ENCODE assay signal across 18 cellular contexts in the genomic region with DNA sequence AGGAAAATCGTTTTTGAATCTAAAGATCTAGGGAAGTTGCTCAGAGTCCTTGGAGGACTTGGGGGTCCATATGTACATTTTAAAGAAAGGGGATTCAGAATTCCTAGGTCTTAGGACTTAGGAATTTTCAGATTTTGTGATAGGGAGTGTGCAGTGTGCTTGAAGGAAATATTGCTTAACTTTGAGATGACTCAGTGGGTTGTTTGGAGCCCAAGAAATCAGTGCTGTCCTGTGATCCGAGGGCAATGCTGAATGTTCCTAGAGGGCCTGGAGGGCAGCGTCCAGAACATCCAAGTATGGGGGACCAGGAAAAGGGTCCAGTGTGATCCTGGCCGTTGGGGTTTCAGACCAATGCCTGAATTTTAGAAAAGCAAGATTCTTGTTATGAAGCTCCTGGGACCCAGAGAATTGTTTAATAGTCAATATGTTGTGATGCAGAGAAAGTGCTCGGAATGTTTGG. TPM values are rescaled to one million over a fixed set of nuclear protein-coding genes. Genes with fewer than 3 reads are reported as not detected.
DNase-seq lines count a peak whose midpoint lies in the region; ATAC-seq and TF ChIP-seq lines count a peak whose summit lies in the region.
"Had no signal": no experiment of that assay in that cellular context is flagged by ENCODE, and none has a peak within 500 bp of the region (broad histone marks: within the 10 kb centered on the region; RNA-seq: fewer than 3 reads in every experiment).

No MANE protein-coding gene starts in this region.

- H3K27me3 Mint-ChIP-seq in activated T-cell treated with anti-CD3 and anti-CD28 coated beads, Interleukin-2, amount 50 U/mL, for 4 hours (ENCODE audit: low read depth) = peaks cover 62% of the 10 kb centered on the region
- peaks cover 59% of the 10 kb centered on the region for H3K27me3 Mint-ChIP-seq in progenitor cell of endocrine pancreas

- peak overlapping the region; percentile 60 for H3K4me3 Mint-ChIP-seq in activated T-cell treated with anti-CD3 and anti-CD28 coated beads, Interleukin-2, amount 50 U/mL, for 4 hours
- H3K4me3 Mint-ChIP-seq in progenitor cell of endocrine pancreas (ENCODE audit: low read depth) = peak overlapping the region; percentile 91
- H3K4me3 Mint-ChIP-seq: neural progenitor cell had no signal

- H3K4me3 ChIP-seq in epithelial cell of proximal tubule (ENCODE audit: low read depth, low read length) = no peak overlapping the region
- H3K4me3 ChIP-seq: left ventricle myocardium inferior, neural progenitor cell, sigmoid colon, vagina had no signal

- H3K27ac Mint-ChIP-seq in progenitor cell of endocrine pancreas = peak overlapping the region; percentile 87
- H3K27ac Mint-ChIP-seq: neural progenitor cell, WTC11 had no signal

- H3K4me1 Mint-ChIP-seq in activated T-cell treated with anti-CD3 and anti-CD28 coated beads, Interleukin-2, amount 50 U/mL, for 4 hours (ENCODE audit: low read depth) = peaks cover 38% of the 10 kb centered on the region
- H3K4me1 Mint-ChIP-seq in progenitor cell of endocrine pancreas (ENCODE audit: low read depth) = peaks cover 10% of the 10 kb centered on the region

- H3K36me3 Mint-ChIP-seq in activated T-cell treated with anti-CD3 and anti-CD28 coated beads, Interleukin-2, amount 50 U/mL, for 4 hours (ENCODE audit: insufficient read depth) = no peaks in the 10 kb centered on the region
- H3K36me3 Mint-ChIP-seq in progenitor cell of endocrine pancreas (ENCODE audit: insufficient read depth) = peaks cover 3% of the 10 kb centered on the region
- H3K36me3 Mint-ChIP-seq: neural progenitor cell had no signal

- TF ChIP-seq CTCF in epithelial cell of proximal tubule (conservative IDR thresholded peaks at IDR 0.05; ENCODE audit: low read depth, low read length) (no peak), progenitor cell of endocrine pancreas (IDR thresholded peaks at IDR 0.05; ENCODE audit: unreplicated experiment) (no peak)

- no peak for DNase-seq in activated T-cell treated with anti-CD3 and anti-CD28 coated beads, Interleukin-2, amount 50 U/mL, for 4 hours
- DNase-seq in activated T-cell treated with anti-CD3 and anti-CD28 coated beads for 4 hours (no peak), NCI-H226 (peak; percentile 42), epithelial cell of proximal tubule (ENCODE audit: low read depth) (peak; percentile 13), progenitor cell of endocrine pancreas (ENCODE audit: low spot score, unreplicated experiment) (no peak), NCI-H2029 treated with DMSO at 0.1 percent for 48 hours (lab: John Stamatoyannopoulos, UW) (no peak), T1000 (lab: John Stamatoyannopoulos, UW) (no peak)
- DNase-seq in stimulated activated CD8-positive, alpha-beta memory T cell treated with anti-CD3 and anti-CD28 coated beads, Interleukin-4, amount 100 ng/mL, for 48 hours = no peak
- DNase-seq: GOT3; left ventricle myocardium inferior; NCI-H1694 treated with DMSO at 0.1 percent for 48 hours; NCI-H524 treated with DMSO at 0.1 percent for 48 hours; sigmoid colon; stimulated activated naive CD4-positive, alpha-beta T cell had no signal

- no peak for ATAC-seq in activated T-cell treated with anti-CD3 and anti-CD28 coated beads, Interleukin-2, amount 50 U/mL, for 4 hours
- ATAC-seq: WTC11 had no signal

- no peaks in the 10 kb centered on the region for H3K9me3 Mint-ChIP-seq in activated T-cell treated with anti-CD3 and anti-CD28 coated beads, Interleukin-2, amount 50 U/mL, for 4 hours
- no peaks in the 10 kb centered on the region for H3K9me3 Mint-ChIP-seq in progenitor cell of endocrine pancreas (ENCODE audit: low read depth)
- H3K9me3 Mint-ChIP-seq: neural progenitor cell, WTC11 had no signal

RNA-seq across cellular contexts. Expression of gene IGF2, which starts 3.1 kb away (rescaled TPM):
- total RNA-seq in activated T-cell treated with anti-CD3 and anti-CD28 coated beads, Interleukin-2, amount 50 U/mL, for 4 hours = 10 to 100 TPM in 1 of 3 donors, 1 to 10 TPM in 2; 4.6 to 12.5 (median 5.7) TPM
- total RNA-seq in epithelial cell of proximal tubule = 6.9 and 11.7 TPM in 2 replicates
- total RNA-seq in progenitor cell of endocrine pancreas = 4,678 and 5,100 TPM in 2 replicates

RNA-seq across cellular contexts. Expression of gene INS, which starts 18.7 kb away (rescaled TPM):
- total RNA-seq in activated T-cell treated with anti-CD3 and anti-CD28 coated beads, Interleukin-2, amount 50 U/mL, for 4 hours = not detected
- total RNA-seq in epithelial cell of proximal tubule (not detected in 2 replicates), progenitor cell of endocrine pancreas (68.7 and 75.2 TPM in 2 replicates)
- total RNA-seq: chondrocyte, left ventricle myocardium inferior, sigmoid colon, vagina, WTC11 had no signal

RNA-seq across cellular contexts. Expression of gene TH, which starts 29.3 kb away (rescaled TPM):
- total RNA-seq in activated T-cell treated with anti-CD3 and anti-CD28 coated beads, Interleukin-2, amount 50 U/mL, for 4 hours = not detected
- total RNA-seq in epithelial cell of proximal tubule (0.22 and 0.23 TPM in 2 replicates), progenitor cell of endocrine pancreas (0.53 and 1.1 TPM in 2 replicates)
- total RNA-seq: chondrocyte, left ventricle myocardium inferior, sigmoid colon, WTC11 had no signal

Comparison
In these comparisons a context has a peak if more than half of its experiments do, and no peak if none do; other contexts are left out.
1. DNase-seq: peak in NCI-H226 (single experiment) and epithelial cell of proximal tubule (single experiment); none in activated T-cell treated with anti-CD3 and anti-CD28 coated beads, Interleukin-2, amount 50 U/mL, for 4 hours (single experiment), activated T-cell treated with anti-CD3 and anti-CD28 coated beads for 4 hours (single experiment), progenitor cell of endocrine pancreas (single experiment), NCI-H2029 treated with DMSO at 0.1 percent for 48 hours (single experiment), T1000 (single experiment) and stimulated activated CD8-positive, alpha-beta memory T cell treated with anti-CD3 and anti-CD28 coated beads, Interleukin-4, amount 100 ng/mL, for 48 hours (single experiment).
2. RNA of gene IGF2, which starts 3.1 kb away (total RNA-seq): 4,678 to 5,100 TPM in progenitor cell of endocrine pancreas; 6.9 to 11.7 TPM in epithelial cell of proximal tubule and 4.6 to 12.5 TPM in activated T-cell treated with anti-CD3 and anti-CD28 coated beads, Interleukin-2, amount 50 U/mL, for 4 hours; every median in the first group is over 100 times any median in the second.
3. RNA of gene INS, which starts 18.7 kb away (total RNA-seq): 68.7 to 75.2 TPM in progenitor cell of endocrine pancreas; not detected in activated T-cell treated with anti-CD3 and anti-CD28 coated beads, Interleukin-2, amount 50 U/mL, for 4 hours and not detected in epithelial cell of proximal tubule; every median in the first group is over 10 times any median in the second.